Comparison of ENCODE assay signal across 8 cellular contexts in the genomic region with DNA sequence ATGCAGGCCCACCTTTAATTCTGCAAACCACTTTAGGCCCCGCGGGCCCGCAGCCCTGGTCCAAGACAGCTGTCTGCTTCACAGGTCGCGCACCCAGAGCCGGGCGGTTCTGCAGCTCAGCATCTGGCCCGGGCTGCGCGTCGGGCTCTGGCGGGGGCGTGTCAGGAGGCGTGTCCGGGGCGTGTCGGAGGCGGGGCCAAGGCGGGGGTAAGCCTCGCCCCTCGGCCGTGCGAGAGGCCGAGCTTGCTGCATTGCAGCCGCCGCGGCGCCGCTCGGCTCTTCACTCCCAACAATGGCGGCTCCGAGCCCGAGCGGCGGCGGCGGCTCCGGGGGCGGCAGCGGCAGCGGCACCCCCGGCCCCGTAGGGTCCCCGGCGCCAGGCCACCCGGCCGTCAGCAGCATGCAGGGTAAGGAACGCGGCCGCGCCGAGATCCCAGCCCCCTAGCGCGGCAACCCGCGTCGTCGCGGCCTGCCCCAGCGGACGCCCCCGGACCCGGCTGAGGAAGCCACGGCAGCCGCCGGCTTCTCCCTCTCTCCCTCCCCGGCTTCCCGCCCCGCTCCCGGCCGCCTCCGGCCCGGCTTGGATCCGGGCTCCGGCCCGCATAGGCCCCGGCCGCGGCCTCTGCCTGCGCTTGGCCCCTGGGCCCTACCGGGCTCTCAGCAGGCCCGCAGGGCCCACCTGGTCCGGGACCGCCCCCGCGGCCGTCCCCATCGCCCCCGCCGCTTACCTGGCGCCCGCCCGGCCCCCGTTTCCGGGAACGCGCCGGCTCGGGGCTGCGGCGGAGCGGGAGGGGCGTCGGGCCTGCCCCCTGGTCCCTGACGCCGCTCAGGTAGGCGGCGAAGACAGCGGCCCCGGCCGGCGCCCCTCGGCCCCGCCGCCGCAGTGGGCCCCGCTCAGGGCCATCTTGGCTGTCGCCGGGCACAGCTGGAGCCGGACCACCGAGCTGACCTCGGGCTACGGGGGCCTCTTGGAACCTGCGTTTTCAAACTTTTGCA. TPM values are rescaled to one million over a fixed set of nuclear protein-coding genes. Genes with fewer than 3 reads are reported as not detected.
DNase-seq lines count a peak whose midpoint lies in the region; ATAC-seq, FAIRE-seq and TF ChIP-seq lines count a peak whose summit lies in the region.

Gene MAP2K4, plus strand, starts transcription at position 283 of the 996 bp plus-strand sequence. Its CDS starts 10 bp downstream, at position 293.

- dilution Hi-C loops in keratinocyte (cut with MboI; ENCODE audit: extremely low pct_ligation_motif_present, low sequenced_read_pairs), result no loop called here

- no peak for TF ChIP-seq CTCF in keratinocyte (optimal IDR thresholded peaks at IDR 0.05 in 1 of 3, IDR thresholded peaks at IDR 0.05 in 1 of 3, conservative IDR thresholded peaks at IDR 0.05 in 1 of 3; ENCODE audit: extremely low read depth in 1 of 3, insufficient read depth in 2 of 3, low read length in 3 of 3)

- H3K4me2 ChIP-seq in keratinocyte (ENCODE audit: control insufficient read depth, extremely low read depth, insufficient read depth, low read depth, low read length), result peak within 1 kb of the TSS; percentile 85

- H2AFZ ChIP-seq in ACC112 (ENCODE audit: low read length, unreplicated experiment) (peak within 1 kb of the TSS; percentile 81), keratinocyte (ENCODE audit: control insufficient read depth, low read length) (peak within 1 kb of the TSS; percentile 67)

- H3K9ac ChIP-seq in keratinocyte (ENCODE audit: control insufficient read depth, extremely low read depth, insufficient read depth, low read length), result peak within 1 kb of the TSS; percentile 83

- FAIRE-seq in keratinocyte (lab: Jason Lieb, UNC), result no peak

- H3K4me3 ChIP-seq in ACC112 (ENCODE audit: low read depth, low read length) (peak within 1 kb of the TSS; percentile 87), keratinocyte (ENCODE audit: control insufficient read depth in 2 of 3, extremely low read depth in 1 of 3, insufficient read depth in 2 of 3, low read depth in 1 of 3, low read length in 3 of 3) (peak within 1 kb of the TSS; percentile 64 to 88 (median 84))

- no peaks in the 10 kb centered on the region for H3K9me3 ChIP-seq in keratinocyte (ENCODE audit: control insufficient read depth, low read depth, low read length)

- DNase-seq in NCI-H2227 (lab: John Stamatoyannopoulos, UW; ENCODE audit: unreplicated experiment) (peak; percentile 82), keratinocyte (ENCODE audit: low read depth, low spot score) (no peak)
- DNase-seq in activated CD4-positive, CD25-positive, alpha-beta regulatory T cell treated with anti-CD3 and anti-CD28 coated beads, Interleukin-2, amount 50 U/mL, for 16 hours (ENCODE audit: low read depth, low spot score), result peak; percentile 91
- peak; percentile 91 for DNase-seq in central memory CD4-positive, alpha-beta T cell
- DNase-seq in stimulated activated CD4-positive, alpha-beta T cell treated with anti-CD3 and anti-CD28 coated beads, Interleukin-12 subunit alpha, Interleukin-12 subunit beta, amount 100 ng/mL, for 48 hours (ENCODE audit: low read depth in 2 of 3, low spot score in 1 of 3), result peak; percentile 87 to 97 (median 87)

- peak; percentile 82 for ATAC-seq in GM18858 (IDR thresholded peaks at IDR 0.05; ENCODE audit: unreplicated experiment)
- ATAC-seq in HG03066 (IDR thresholded peaks at IDR 0.05; ENCODE audit: low read depth, unreplicated experiment), result peak; percentile 93

- H4K20me1 ChIP-seq in keratinocyte (ENCODE audit: control insufficient read depth, extremely low read depth, insufficient read depth, low read length), result peaks cover 3% of the 10 kb centered on the region

- peaks cover 2% of the 10 kb centered on the region for H3K9me1 ChIP-seq in keratinocyte (ENCODE audit: control insufficient read depth, extremely low read depth, insufficient read depth, low read length)

- H3K36me3 ChIP-seq in ACC112 (ENCODE audit: insufficient read depth, low read length), result no peaks in the 10 kb centered on the region
- no peaks in the 10 kb centered on the region for H3K36me3 ChIP-seq in keratinocyte (ENCODE audit: control insufficient read depth in 2 of 2, extremely low read depth in 1 of 2, insufficient read depth in 2 of 2, low read length in 2 of 2)

- H3K4me1 ChIP-seq in ACC112 (ENCODE audit: control insufficient read depth, insufficient read depth, low read length, unreplicated experiment), result peaks cover 43% of the 10 kb centered on the region
- H3K4me1 ChIP-seq in keratinocyte (ENCODE audit: control insufficient read depth, extremely low read depth, insufficient read depth, low read length), result peaks cover 43% of the 10 kb centered on the region

- H3K27ac ChIP-seq in ACC112 (ENCODE audit: low read depth, low read length), result peak within 1 kb of the TSS; percentile 45; the same call in 1 of the 2 replicates
- H3K27ac ChIP-seq in keratinocyte (ENCODE audit: control insufficient read depth, insufficient read depth, low read length), result peak within 1 kb of the TSS; percentile 81

- H3K79me2 ChIP-seq in ACC112 (ENCODE audit: control insufficient read depth, insufficient read depth, low read length, unreplicated experiment) (peaks cover 51% of the 10 kb centered on the region), keratinocyte (ENCODE audit: control insufficient read depth, insufficient read depth, low read length) (peaks cover 47% of the 10 kb centered on the region)

- no peaks in the 10 kb centered on the region for H3K27me3 ChIP-seq in ACC112 (ENCODE audit: insufficient read depth, low read length)
- no peaks in the 10 kb centered on the region for H3K27me3 ChIP-seq in keratinocyte (ENCODE audit: control insufficient read depth, extremely low read depth, insufficient read depth, low read length)

RNA-seq across cellular contexts. Expression of gene MAP2K4, which starts in this region (rescaled TPM):
- 27.7 to 37.3 TPM (median 28.7 TPM) in 3 replicates for polyA plus RNA-seq in keratinocyte
- polyA plus RNA-seq in keratinocyte (2011; ENCODE audit: low read depth), result 107 TPM
- 20.5 and 41.7 TPM in 2 replicates for polyA plus RNA-seq in keratinocyte (2011; cell fraction: cytosol; rRNA removed)
- 25.1 and 27.6 TPM in 2 replicates for polyA plus RNA-seq in keratinocyte (2011; cell fraction: nucleus; rRNA removed)
- 23.8 and 24.2 TPM in 2 replicates for polyA plus RNA-seq in keratinocyte (2012; ENCODE audit: low replicate concordance)
- 9.7 to 56.5 TPM (median 36.9 TPM) in 3 replicates for polyA minus RNA-seq in keratinocyte
- 28.8 TPM for polyA minus RNA-seq in keratinocyte (2011; cell fraction: cytosol; rRNA and poly(A)+ RNA removed)
- polyA minus RNA-seq in keratinocyte (2011; cell fraction: nucleus; rRNA and poly(A)+ RNA removed), result 24.4 and 44.0 TPM in 2 replicates
